31 cellular contexts compared by ENCODE assay signal in the genomic region with DNA sequence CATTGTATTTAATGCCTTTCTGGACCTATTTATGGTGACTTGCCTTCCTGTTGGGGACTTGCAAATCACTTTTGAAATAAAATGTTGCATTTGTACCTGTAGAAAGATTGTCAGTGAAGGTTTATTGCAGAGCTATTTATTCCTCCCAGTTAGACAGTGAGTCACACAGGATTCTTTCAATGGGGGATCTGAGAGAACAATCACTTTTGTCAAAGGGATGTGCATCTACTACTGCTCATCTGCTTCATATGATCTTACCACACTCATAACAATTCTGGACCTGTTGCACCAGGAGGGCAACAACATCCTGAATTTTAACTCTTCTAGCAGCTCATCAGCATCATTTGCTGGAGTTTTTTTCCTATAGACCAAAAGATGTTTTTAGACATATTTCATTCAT.
"Had no signal": no experiment of that assay in that cellular context is flagged by ENCODE, and none has a peak within 500 bp of the region (broad histone marks: within the 10 kb centered on the region; RNA-seq: fewer than 3 reads in every experiment).

No MANE protein-coding gene starts in this region.

- H3K27me3 Mint-ChIP-seq: activated CD4-positive, alpha-beta memory T cell treated with anti-CD3 and anti-CD28 coated beads for 36 hours; effector memory CD8-positive, alpha-beta T cell; naive B cell; stimulated activated naive CD8-positive, alpha-beta T cell treated with anti-CD3 and anti-CD28 coated beads, Interleukin-15, Interleukin-2, amounts not matched to agents 100 ng/mL and 50 ng/mL, for 24 hours; type B pancreatic cell had no signal

- H3K36me3 Mint-ChIP-seq: activated CD4-positive, alpha-beta memory T cell treated with anti-CD3 and anti-CD28 coated beads for 36 hours; activated naive CD8-positive, alpha-beta T cell treated with anti-CD3 and anti-CD28 coated beads for 36 hours; naive B cell; stimulated activated effector memory CD8-positive, alpha-beta T cell treated with anti-CD3 and anti-CD28 coated beads, Interleukin-12 subunit alpha, Interleukin-12 subunit beta, amount 100 ng/mL, for 72 hours; type B pancreatic cell had no signal

- H3K9me3 ChIP-seq: neutrophil, ovary, prostate gland, uterus had no signal

- H3K27ac Mint-ChIP-seq: activated CD4-positive, alpha-beta memory T cell treated with anti-CD3 and anti-CD28 coated beads for 36 hours; activated naive CD4-positive, alpha-beta T cell treated with anti-CD3 and anti-CD28 coated beads for 36 hours; activated naive CD8-positive, alpha-beta T cell treated with anti-CD3 and anti-CD28 coated beads for 36 hours; activated T-helper 1 cell treated with anti-CD3 and anti-CD28 coated beads, Interleukin-12 subunit alpha, Interleukin-12 subunit beta, Interleukin-2, Interleukin-4 antibody, amounts not matched to agents 30 ng/mL and 10 ng/mL and 1 ng/mL, durations not matched to agents 14 hours and 24 hours and 36 hours; effector memory CD8-positive, alpha-beta T cell; naive B cell; nephron progenitor cell; stimulated activated effector memory CD8-positive, alpha-beta T cell treated with anti-CD3 and anti-CD28 coated beads, Interleukin-12 subunit alpha, Interleukin-12 subunit beta, amount 100 ng/mL, for 72 hours; stimulated activated naive CD8-positive, alpha-beta T cell treated with anti-CD3 and anti-CD28 coated beads, Interleukin-15, Interleukin-2, amounts not matched to agents 100 ng/mL and 50 ng/mL, for 24 hours; type B pancreatic cell had no signal

- H3K4me1 Mint-ChIP-seq: activated naive CD8-positive, alpha-beta T cell treated with anti-CD3 and anti-CD28 coated beads for 36 hours; naive B cell; nephron progenitor cell; stimulated activated effector memory CD8-positive, alpha-beta T cell treated with anti-CD3 and anti-CD28 coated beads, Interleukin-12 subunit alpha, Interleukin-12 subunit beta, amount 100 ng/mL, for 72 hours had no signal

- H3K4me1 ChIP-seq: ascending aorta, prostate gland, uterus had no signal

- H3K27me3 ChIP-seq: ascending aorta, brain microvascular endothelial cell, heart right ventricle, neutrophil, ovary, uterus had no signal

- H3K9me3 Mint-ChIP-seq: activated naive CD8-positive, alpha-beta T cell treated with anti-CD3 and anti-CD28 coated beads for 36 hours; stimulated activated naive CD8-positive, alpha-beta T cell treated with anti-CD3 and anti-CD28 coated beads, Interleukin-15, Interleukin-2, amounts not matched to agents 100 ng/mL and 50 ng/mL, for 24 hours; type B pancreatic cell had no signal

- DNase-seq: activated CD4-positive, alpha-beta memory T cell treated with anti-CD3 and anti-CD28 coated beads for 36 hours; activated CD4-positive, alpha-beta T cell treated with anti-CD3 and anti-CD28 coated beads for 4 hours; activated CD8-positive, alpha-beta memory T cell treated with anti-CD3 and anti-CD28 coated beads, Interleukin-2, amount 50 U/mL, for 4 hours; activated effector memory CD4-positive, alpha-beta T cell treated with anti-CD3 and anti-CD28 coated beads, Interleukin-2, amount 50 U/mL, for 16 hours; activated naive CD4-positive, alpha-beta T cell treated with anti-CD3 and anti-CD28 coated beads for 36 hours; activated naive CD8-positive, alpha-beta T cell treated with anti-CD3 and anti-CD28 coated beads for 36 hours; activated T-cell treated with anti-CD3 and anti-CD28 coated beads, Interleukin-2, amount 50 U/mL, for 1 hour; brain microvascular endothelial cell; effector memory CD8-positive, alpha-beta T cell; erythroblast; heart right ventricle; islet precursor cell; left ventricle myocardium inferior; naive B cell; nephron progenitor cell; ovary; retina; small intestine; stimulated activated CD4-positive, alpha-beta T cell treated with anti-CD3 and anti-CD28 coated beads, Interleukin-4, amount 100 ng/mL, for 24 hours; uterus had no signal

- H3K4me3 ChIP-seq: ascending aorta, coronary artery, heart right ventricle, left ventricle myocardium inferior, lung, ovary, prostate gland, thoracic aorta, uterus had no signal

- H3K36me3 ChIP-seq: ascending aorta, brain microvascular endothelial cell, neutrophil, ovary, prostate gland, thoracic aorta, uterus had no signal

- H3K4me3 Mint-ChIP-seq: activated CD4-positive, alpha-beta memory T cell treated with anti-CD3 and anti-CD28 coated beads for 36 hours; activated naive CD4-positive, alpha-beta T cell treated with anti-CD3 and anti-CD28 coated beads for 36 hours; activated naive CD8-positive, alpha-beta T cell treated with anti-CD3 and anti-CD28 coated beads for 36 hours; activated T-helper 1 cell treated with anti-CD3 and anti-CD28 coated beads, Interleukin-12 subunit alpha, Interleukin-12 subunit beta, Interleukin-2, Interleukin-4 antibody, amounts not matched to agents 30 ng/mL and 10 ng/mL and 1 ng/mL, durations not matched to agents 14 hours and 24 hours and 36 hours; effector memory CD8-positive, alpha-beta T cell; naive B cell; nephron progenitor cell; stimulated activated effector memory CD8-positive, alpha-beta T cell treated with anti-CD3 and anti-CD28 coated beads, Interleukin-12 subunit alpha, Interleukin-12 subunit beta, amount 100 ng/mL, for 72 hours; stimulated activated naive CD8-positive, alpha-beta T cell treated with anti-CD3 and anti-CD28 coated beads, Interleukin-15, Interleukin-2, amounts not matched to agents 100 ng/mL and 50 ng/mL, for 24 hours; type B pancreatic cell had no signal

- FAIRE-seq: small intestine had no signal

- H3K27ac ChIP-seq: ascending aorta, brain microvascular endothelial cell, coronary artery, heart right ventricle, left ventricle myocardium inferior, neutrophil, ovary, prostate gland, thoracic aorta, uterus, VCaP had no signal
